20 cellular contexts compared by ENCODE assay signal in genomic region chr1:156056326-156056849, GRCh38. TPM values are rescaled to one million over a fixed set of nuclear protein-coding genes. Genes with fewer than 3 reads are reported as not detected.
A peak's percentile ranks its signal among the peaks of the same experiment; 100 is the strongest.
DNase-seq lines count a peak whose midpoint lies in the region; ATAC-seq and TF ChIP-seq lines count a peak whose summit lies in the region.
"Had no signal": no experiment of that assay in that cellular context is flagged by ENCODE, and none has a peak within 500 bp of the region (broad histone marks: within the 10 kb centered on the region; RNA-seq: fewer than 3 reads in every experiment).

No MANE protein-coding gene starts in this region.

- peak overlapping the region in 1 of 8 donors; percentile 30 for H3K27ac Mint-ChIP-seq in CD8-positive, alpha-beta memory T cell
- H3K27ac Mint-ChIP-seq in brain, result peak overlapping the region in 2 of 5 experiments; percentile 6 to 10

- no peaks in the 10 kb centered on the region for H3K27me3 Mint-ChIP-seq in CD8-positive, alpha-beta memory T cell
- H3K27me3 Mint-ChIP-seq in brain, result peaks cover 11% of the 10 kb centered on the region

- H3K27ac ChIP-seq in CD8-positive, alpha-beta memory T cell (ENCODE audit: low read depth, low read length), result no peak overlapping the region
- no peak overlapping the region for H3K27ac ChIP-seq in osteoblast (ENCODE audit: low read depth, low read length)
- no peak overlapping the region for H3K27ac ChIP-seq in Peyer's patch
- H3K27ac ChIP-seq: GM23248 had no signal

- TF ChIP-seq CTCF in Loucy (conservative IDR thresholded peaks at IDR 0.05; ENCODE audit: low read length), result no peak
- no peak for TF ChIP-seq CTCF in brain (conservative IDR thresholded peaks at IDR 0.05)
- no peak for TF ChIP-seq CTCF in osteoblast (IDR thresholded peaks at IDR 0.05; ENCODE audit: extremely low read depth, low read depth, low read length)
- TF ChIP-seq CTCF in Peyer's patch (IDR thresholded peaks at IDR 0.05), result no peak

- H3K4me1 Mint-ChIP-seq in CD8-positive, alpha-beta memory T cell, result peaks cover 29 to 43% (median 34%) of the 10 kb centered on the region in 3 donors
- peaks cover 38% of the 10 kb centered on the region for H3K4me1 Mint-ChIP-seq in brain

- H4K20me1 ChIP-seq in Loucy (ENCODE audit: insufficient read depth, low read length, poor library complexity, severe bottlenecking) (peaks cover 7% of the 10 kb centered on the region), osteoblast (ENCODE audit: insufficient read depth, low read length) (peaks cover 10% of the 10 kb centered on the region)

- no peak overlapping the region for H3K4me3 ChIP-seq in CD8-positive, alpha-beta memory T cell (ENCODE audit: low read length)
- H3K4me3 ChIP-seq in Loucy (ENCODE audit: low read length, poor library complexity, severe bottlenecking), result peak overlapping the region; percentile 30
- H3K4me3 ChIP-seq in osteoblast (ENCODE audit: insufficient read depth, low read length), result no peak overlapping the region
- H3K4me3 ChIP-seq in Peyer's patch, result no peak overlapping the region

- no peak overlapping the region for H3K9ac ChIP-seq in Loucy (ENCODE audit: low read depth, low read length, poor library complexity, severe bottlenecking)

- CTCF ChIA-PET in CD8-positive, alpha-beta memory T cell (lab: Charles Lee), result no interaction called here

- H3K36me3 Mint-ChIP-seq in CD8-positive, alpha-beta memory T cell, result peaks cover 0 to 34% (median 1%) of the 10 kb centered on the region in 3 donors
- H3K36me3 Mint-ChIP-seq in brain, result peaks cover 16% of the 10 kb centered on the region

- H3K9me3 ChIP-seq in CD8-positive, alpha-beta memory T cell (ENCODE audit: low read length), result no peaks in the 10 kb centered on the region
- H3K9me3 ChIP-seq in Loucy (ENCODE audit: insufficient read depth, low read depth, low read length), result no peaks in the 10 kb centered on the region
- no peaks in the 10 kb centered on the region for H3K9me3 ChIP-seq in osteoblast (ENCODE audit: low read depth, low read length)
- H3K9me3 ChIP-seq in Peyer's patch, result no peaks in the 10 kb centered on the region
- H3K9me3 ChIP-seq: gastroesophageal sphincter, SJCRH30 had no signal

- H3K4me2 ChIP-seq in Loucy (ENCODE audit: low read depth, low read length, poor library complexity, severe bottlenecking) (peak overlapping the region; percentile 84), osteoblast (ENCODE audit: insufficient read depth, low read length) (peak overlapping the region; percentile 13)

- H2AFZ ChIP-seq in Loucy (ENCODE audit: low read length) (no peak overlapping the region), osteoblast (ENCODE audit: low read length) (no peak overlapping the region)

- H3K36me3 ChIP-seq in CD8-positive, alpha-beta memory T cell (ENCODE audit: insufficient read depth, low read length), result no peaks in the 10 kb centered on the region
- H3K36me3 ChIP-seq in Loucy (ENCODE audit: insufficient read depth, low read length) (no peaks in the 10 kb centered on the region), osteoblast (ENCODE audit: insufficient read depth, low read length) (peaks cover 10% of the 10 kb centered on the region), Peyer's patch (peaks cover 0 to 6% (median 0%) of the 10 kb centered on the region in 3 donors)
- H3K36me3 ChIP-seq: SJCRH30 had no signal

- H3K4me1 ChIP-seq in CD8-positive, alpha-beta memory T cell (ENCODE audit: insufficient read depth, low read length), result peaks cover 16% of the 10 kb centered on the region
- H3K4me1 ChIP-seq in Loucy (ENCODE audit: insufficient read depth, low read length, poor library complexity, severe bottlenecking) (peaks cover 20% of the 10 kb centered on the region), osteoblast (ENCODE audit: insufficient read depth, low read length) (peaks cover 19% of the 10 kb centered on the region), Peyer's patch (peaks cover 0 to 21% (median 5%) of the 10 kb centered on the region in 4 donors)

- no peaks in the 10 kb centered on the region for H3K27me3 ChIP-seq in CD8-positive, alpha-beta memory T cell (ENCODE audit: insufficient read depth, low read length, poor library complexity, severe bottlenecking)
- H3K27me3 ChIP-seq in Loucy (ENCODE audit: insufficient read depth, low read length, poor library complexity, severe bottlenecking) (no peaks in the 10 kb centered on the region), osteoblast (ENCODE audit: insufficient read depth, low read length) (no peaks in the 10 kb centered on the region), Peyer's patch (no peaks in the 10 kb centered on the region)
- H3K27me3 ChIP-seq: gastroesophageal sphincter, SJCRH30 had no signal

- no peak for TF ChIP-seq POLR2A in Peyer's patch (IDR thresholded peaks at IDR 0.05)

- ATAC-seq in GM19328 (IDR thresholded peaks at IDR 0.05; ENCODE audit: unreplicated experiment), result no peak
- ATAC-seq: esophagus mucosa, gastroesophageal sphincter, left colon had no signal

- H3F3A ChIP-seq in Loucy (ENCODE audit: low read depth), result peaks cover 3% of the 10 kb centered on the region; the same call in 1 of the 2 replicates

- DNase-seq in CD8-positive, alpha-beta memory T cell, result peak in 1 of 5 donors; percentile 8
- DNase-seq in osteoblast (ENCODE audit: insufficient read length, low spot score, missing footprints) (peak; percentile 75), Peyer's patch (no peak), HCEC 1CT (no peak)
- DNase-seq: activated CD4-positive, CD25-positive, alpha-beta regulatory T cell; activated T-cell treated with anti-CD3 and anti-CD28 coated beads, Interleukin-2, amount 50 U/mL, for 48 hours; amniotic stem cell; central memory CD4-positive, alpha-beta T cell; left colon; midbrain; NCI-H1436; NCI-H526; retina; SJCRH30 had no signal

- peak overlapping the region in 6 of 7 donors; percentile 12 to 93 (median 49) for H3K4me3 Mint-ChIP-seq in CD8-positive, alpha-beta memory T cell
- H3K4me3 Mint-ChIP-seq in brain, result peak overlapping the region in 4 of 5 experiments; percentile 31 to 84 (median 57)

- H3K79me2 ChIP-seq in Loucy (ENCODE audit: insufficient read depth, low read length), result peaks cover 36% of the 10 kb centered on the region
- H3K79me2 ChIP-seq in osteoblast (ENCODE audit: insufficient read depth, low read length), result peaks cover 31% of the 10 kb centered on the region

- POLR2A ChIA-PET in CD8-positive, alpha-beta memory T cell (lab: Charles Lee), result interaction anchor here (0.6 kb wide), 1 partner anchor 434 kb away, joined by 10 read pairs; no protein-coding TSS in a partner anchor

- H3K9me2 ChIP-seq in Loucy (replicated peaks; ENCODE audit: low read depth, low read length), result no peaks in the 10 kb centered on the region

- H3K9me3 Mint-ChIP-seq in CD8-positive, alpha-beta memory T cell, result no peaks in the 10 kb centered on the region
- no peaks in the 10 kb centered on the region for H3K9me3 Mint-ChIP-seq in brain

RNA-seq across cellular contexts. Expression of gene LAMTOR2, which starts 1.8 kb away (rescaled TPM):
- 10 to 100 TPM; 61.9 to 67.4 TPM for total RNA-seq in CD8-positive, alpha-beta memory T cell
- polyA plus RNA-seq in CD8-positive, alpha-beta memory T cell, result 134 TPM
- polyA plus RNA-seq in brain (ENCODE audit: insufficient read depth, low read depth, low replicate concordance), result 126 TPM
- 36.6 and 40.1 TPM in 2 replicates for total RNA-seq in osteoblast
- 10 to 100 TPM; 40.4 to 75.5 (median 54.1) TPM for total RNA-seq in Peyer's patch

RNA-seq across cellular contexts. Expression of gene UBQLN4, which starts 2.8 kb away (rescaled TPM):
- 10 to 100 TPM; 59.4 to 61.9 TPM for total RNA-seq in CD8-positive, alpha-beta memory T cell
- polyA plus RNA-seq in CD8-positive, alpha-beta memory T cell, result 15.6 TPM
- polyA plus RNA-seq in brain (ENCODE audit: insufficient read depth, low read depth, low replicate concordance), result 92.9 TPM
- total RNA-seq in osteoblast (10.6 and 13.0 TPM in 2 replicates), Peyer's patch (10 to 100 TPM; 16.3 to 22.5 (median 21.4) TPM)

RNA-seq across cellular contexts. Expression of gene RAB25, which starts 4.6 kb away (rescaled TPM):
- total RNA-seq in CD8-positive, alpha-beta memory T cell, result not detected
- 0.76 TPM for polyA plus RNA-seq in CD8-positive, alpha-beta memory T cell
- 113 TPM for polyA plus RNA-seq in brain (ENCODE audit: insufficient read depth, low read depth, low replicate concordance)
- total RNA-seq in osteoblast (not detected in 2 replicates), Peyer's patch (100 to 1,000 TPM in 3 of 4 donors, 10 to 100 TPM in 1; 96.6 to 188 (median 146) TPM)
- total RNA-seq: GM23248, SJCRH30 had no signal
- polyA plus RNA-seq: GM23248 had no signal

RNA-seq across cellular contexts. Expression of gene MEX3A, which starts 25.9 kb away (rescaled TPM):
- total RNA-seq in CD8-positive, alpha-beta memory T cell, result 1 to 10 TPM in 1 of 2 experiments, under 1 TPM in 1; 0.24 to 1.0 TPM
- not detected for polyA plus RNA-seq in CD8-positive, alpha-beta memory T cell
- polyA plus RNA-seq in brain (ENCODE audit: insufficient read depth, low read depth, low replicate concordance), result 91.7 TPM
- 0.88 and 1.1 TPM in 2 replicates for total RNA-seq in osteoblast
- total RNA-seq in Peyer's patch, result 1 to 10 TPM in 1 of 4 donors, under 1 TPM in 1, not detected in 2; 0.80 to 2.1 TPM

RNA-seq across cellular contexts. Expression of gene SSR2, which starts 35.6 kb away (rescaled TPM):
- 100 to 1,000 TPM; 187 to 190 TPM for total RNA-seq in CD8-positive, alpha-beta memory T cell
- 380 TPM for polyA plus RNA-seq in CD8-positive, alpha-beta memory T cell
- polyA plus RNA-seq in brain (ENCODE audit: insufficient read depth, low read depth, low replicate concordance), result 451 TPM
- total RNA-seq in osteoblast, result 332 and 415 TPM in 2 replicates
- 100 to 1,000 TPM; 133 to 269 (median 202) TPM for total RNA-seq in Peyer's patch

Comparison
In these comparisons a context has a peak if more than half of its experiments do, and no peak if none do; other contexts are left out.
1. RNA of gene RAB25, which starts 4.6 kb away (total RNA-seq): 96.6 to 188 TPM in Peyer's patch; not detected in CD8-positive, alpha-beta memory T cell and not detected in osteoblast; every median in the first group is over 10 times any median in the second.